Comparison of ENCODE assay signal across 19 cellular contexts in the genomic region with DNA sequence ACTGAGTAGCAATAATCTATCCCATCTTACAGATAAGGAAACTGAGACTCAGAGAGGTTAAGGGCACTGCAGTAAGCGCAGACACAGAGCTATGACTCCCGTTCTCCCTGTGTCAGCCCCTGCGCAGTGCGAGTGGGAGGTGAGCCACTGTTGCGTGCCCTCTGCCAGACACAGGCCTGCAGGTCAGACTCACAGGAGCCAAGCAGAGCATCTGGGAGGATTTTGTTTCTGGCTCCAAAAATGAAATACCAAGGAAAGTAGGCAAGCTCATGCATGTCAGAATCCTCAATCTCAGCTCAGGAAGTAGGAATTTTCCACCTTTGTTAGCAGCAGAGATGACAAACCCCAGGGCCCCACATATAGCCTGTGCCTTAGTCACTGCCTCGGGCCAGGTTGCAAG. TPM values are rescaled to one million over a fixed set of nuclear protein-coding genes. Genes with fewer than 3 reads are reported as not detected.
"Had no signal": no experiment of that assay in that cellular context is flagged by ENCODE, and none has a peak within 500 bp of the region (broad histone marks: within the 10 kb centered on the region; RNA-seq: fewer than 3 reads in every experiment).

No MANE protein-coding gene starts in this region.

- H3K4me3 ChIP-seq: cardiac muscle cell, left lung, psoas muscle, right lobe of liver, spleen, transverse colon had no signal

- DNase-seq: activated CD4-positive, alpha-beta T cell treated with anti-CD3 and anti-CD28 coated beads, Interleukin-2, amount 50 U/mL, for 4 hours; activated gamma-delta T cell; activated naive CD8-positive, alpha-beta T cell treated with anti-CD3 and anti-CD28 coated beads for 36 hours; activated T-cell treated with anti-CD3 and anti-CD28 coated beads, Interleukin-2, amount 50 U/mL, for 4 hours; effector memory CD8-positive, alpha-beta T cell; erythroblast; foreskin fibroblast; head of caudate nucleus; left lung; mesendoderm; nephron progenitor cell; psoas muscle; right lobe of liver; spleen; stimulated activated CD4-positive, alpha-beta T cell treated with anti-CD3 and anti-CD28 coated beads, Interleukin-1b, Interleukin-23, amount 100 ng/mL, for 48 hours; transverse colon had no signal

- H3K36me3 ChIP-seq: cardiac muscle cell, left lung, right lobe of liver, spleen, transverse colon had no signal

- H3K27ac ChIP-seq: cardiac muscle cell, left lung, psoas muscle, right lobe of liver, spleen had no signal

- H3K27me3 ChIP-seq: cardiac muscle cell, left lung, right lobe of liver, transverse colon had no signal

- H3K9me3 ChIP-seq: left lung, psoas muscle, right lobe of liver had no signal

- ATAC-seq: activated T-cell treated with anti-CD3 and anti-CD28 coated beads, Interleukin-2, amount 50 U/mL, for 4 hours; effector memory CD8-positive, alpha-beta T cell; left lung; psoas muscle; right lobe of liver; stimulated activated memory B cell treated with anti-CD40 and anti-IgM and Interleukin-4, amounts not matched to agents 10 μg/mL and 1 μg/mL and 100 μg/mL, for 72 hours had no signal

- H3K4me1 ChIP-seq: left lung, psoas muscle, spleen had no signal

RNA-seq across cellular contexts. Expression of gene BDKRB2, which starts 11.2 kb away (rescaled TPM):
- total RNA-seq: activated naive CD8-positive, alpha-beta T cell treated with anti-CD3 and anti-CD28 coated beads for 36 hours; activated T-cell treated with anti-CD3 and anti-CD28 coated beads, Interleukin-2, amount 50 U/mL, for 4 hours; T-helper 2 cell treated with Interferon-gamma antibody and Interleukin-4, amounts not matched to agents 100 ng/mL and 5 ng/mL, for 36 hours had no signal
- polyA plus RNA-seq: cardiac muscle cell had no signal

RNA-seq across cellular contexts. Expression of gene BDKRB1, which starts 40.2 kb away (rescaled TPM):
- total RNA-seq: activated naive CD8-positive, alpha-beta T cell treated with anti-CD3 and anti-CD28 coated beads for 36 hours; activated T-cell treated with anti-CD3 and anti-CD28 coated beads, Interleukin-2, amount 50 U/mL, for 4 hours; spleen; T-helper 2 cell treated with Interferon-gamma antibody and Interleukin-4, amounts not matched to agents 100 ng/mL and 5 ng/mL, for 36 hours had no signal
- polyA plus RNA-seq: cardiac muscle cell had no signal
